In the genomic region with DNA sequence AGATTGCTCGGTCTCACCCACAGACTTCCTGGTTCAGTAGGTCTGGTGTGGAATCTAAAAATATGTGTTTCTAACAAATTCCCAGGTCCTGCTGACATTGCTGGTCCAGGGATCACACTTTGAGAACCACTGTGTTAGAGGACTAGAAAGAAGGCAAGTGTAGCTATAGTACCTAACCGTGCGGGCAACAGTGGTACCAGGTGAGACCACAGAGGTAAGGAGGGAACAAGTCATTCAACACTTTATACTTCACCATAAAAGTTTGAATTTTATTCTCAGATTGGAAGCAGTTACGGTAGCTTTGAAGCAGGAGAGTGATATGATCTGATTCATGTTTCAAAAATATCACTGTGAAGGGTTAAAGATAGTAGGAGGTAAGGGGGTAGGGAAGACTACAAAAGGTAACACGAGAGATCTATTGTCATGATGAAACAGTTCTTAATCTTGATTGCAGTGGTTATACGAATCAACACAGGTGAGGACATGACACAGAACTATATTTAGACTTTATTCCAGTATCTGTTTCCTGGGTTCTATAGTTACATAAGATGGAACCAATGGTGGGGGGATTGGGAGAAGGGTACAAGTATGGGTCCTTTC, we compare ENCODE assay signal across 22 cellular contexts.
DNase-seq lines count a peak whose midpoint lies in the region; ATAC-seq lines count a peak whose summit lies in the region.
"Had no signal": no experiment of that assay in that cellular context is flagged by ENCODE, and none has a peak within 500 bp of the region (broad histone marks: within the 10 kb centered on the region; RNA-seq: fewer than 3 reads in every experiment).

No MANE protein-coding gene starts in this region.

- peaks cover 56% of the 10 kb centered on the region for H3K4me1 Mint-ChIP-seq in activated CD4-positive, alpha-beta T cell treated with anti-CD3 and anti-CD28 coated beads for 36 hours
- peaks cover 44% of the 10 kb centered on the region for H3K4me1 Mint-ChIP-seq in activated naive CD8-positive, alpha-beta T cell treated with anti-CD3 and anti-CD28 coated beads for 36 hours
- H3K4me1 Mint-ChIP-seq in naive thymus-derived CD8-positive, alpha-beta T cell, result peaks cover 28 to 62% (median 57%) of the 10 kb centered on the region in 4 donors
- H3K4me1 Mint-ChIP-seq: mesothelial cell of epicardium had no signal

- POLR2A ChIA-PET in activated CD4-positive, alpha-beta T cell treated with anti-CD3 and anti-CD28 coated beads for 36 hours (lab: Charles Lee), result no interaction called here
- POLR2A ChIA-PET in naive thymus-derived CD8-positive, alpha-beta T cell (lab: Charles Lee), result interaction anchor here (0.6 to 1.8 kb wide), 5 partner anchors 21 to 74 kb away, joined by 3 to 7 read pairs (median 5); a partner anchor contains a TSS

- H3K27me3 Mint-ChIP-seq in activated CD4-positive, alpha-beta T cell treated with anti-CD3 and anti-CD28 coated beads for 36 hours, result no peaks in the 10 kb centered on the region
- H3K27me3 Mint-ChIP-seq in activated naive CD8-positive, alpha-beta T cell treated with anti-CD3 and anti-CD28 coated beads for 36 hours, result no peaks in the 10 kb centered on the region
- H3K27me3 Mint-ChIP-seq in naive thymus-derived CD8-positive, alpha-beta T cell, result no peaks in the 10 kb centered on the region

- CTCF ChIA-PET in activated CD4-positive, alpha-beta T cell treated with anti-CD3 and anti-CD28 coated beads for 36 hours (lab: Charles Lee), result interaction anchor here (0.7 to 0.8 kb wide), 3 partner anchors 13 to 66 kb away, joined by 3 read pairs; no protein-coding TSS in a partner anchor

- ATAC-seq in activated CD4-positive, alpha-beta T cell treated with anti-CD3 and anti-CD28 coated beads for 36 hours, result peak; percentile 59
- peak; percentile 8 for ATAC-seq in HG02973 (IDR thresholded peaks at IDR 0.05; ENCODE audit: unreplicated experiment)
- peak; percentile 68 for ATAC-seq in naive thymus-derived CD8-positive, alpha-beta T cell
- ATAC-seq: left cardiac atrium had no signal

- intact Hi-C loops in activated CD4-positive, alpha-beta T cell treated with anti-CD3 and anti-CD28 coated beads for 36 hours (cut with DNase I, micrococcal nuclease), result no loop called here

- H3K27ac Mint-ChIP-seq in activated CD4-positive, alpha-beta T cell treated with anti-CD3 and anti-CD28 coated beads for 36 hours, result peak overlapping the region; percentile 79
- peak overlapping the region; percentile 1 for H3K27ac Mint-ChIP-seq in activated naive CD8-positive, alpha-beta T cell treated with anti-CD3 and anti-CD28 coated beads for 36 hours
- H3K27ac Mint-ChIP-seq in naive thymus-derived CD8-positive, alpha-beta T cell, result peak overlapping the region; percentile 58 to 87 (median 80)
- H3K27ac Mint-ChIP-seq: mesothelial cell of epicardium had no signal

- peak overlapping the region; percentile 4 for H3K4me3 Mint-ChIP-seq in activated CD4-positive, alpha-beta T cell treated with anti-CD3 and anti-CD28 coated beads for 36 hours
- H3K4me3 Mint-ChIP-seq in activated naive CD8-positive, alpha-beta T cell treated with anti-CD3 and anti-CD28 coated beads for 36 hours, result no peak overlapping the region
- H3K4me3 Mint-ChIP-seq in naive thymus-derived CD8-positive, alpha-beta T cell, result peak overlapping the region; percentile 0 to 66 (median 42)
- H3K4me3 Mint-ChIP-seq: mesothelial cell of epicardium had no signal

- peaks cover 33% of the 10 kb centered on the region for H3K36me3 Mint-ChIP-seq in activated CD4-positive, alpha-beta T cell treated with anti-CD3 and anti-CD28 coated beads for 36 hours (ENCODE audit: low read depth)
- H3K36me3 Mint-ChIP-seq in activated naive CD8-positive, alpha-beta T cell treated with anti-CD3 and anti-CD28 coated beads for 36 hours, result peaks cover 48% of the 10 kb centered on the region
- peaks cover 13 to 48% (median 23%) of the 10 kb centered on the region in 3 donors for H3K36me3 Mint-ChIP-seq in naive thymus-derived CD8-positive, alpha-beta T cell

- peaks cover 6% of the 10 kb centered on the region for H3K9me3 Mint-ChIP-seq in activated CD4-positive, alpha-beta T cell treated with anti-CD3 and anti-CD28 coated beads for 36 hours (ENCODE audit: low read depth)
- H3K9me3 Mint-ChIP-seq in activated naive CD8-positive, alpha-beta T cell treated with anti-CD3 and anti-CD28 coated beads for 36 hours, result peaks cover 6% of the 10 kb centered on the region
- peaks cover 0 to 24% (median 2%) of the 10 kb centered on the region in 9 donors for H3K9me3 Mint-ChIP-seq in naive thymus-derived CD8-positive, alpha-beta T cell

- no peak for DNase-seq in activated CD4-positive, alpha-beta T cell treated with anti-CD3 and anti-CD28 coated beads for 36 hours
- DNase-seq in activated CD4-positive, alpha-beta T cell treated with anti-CD3 and anti-CD28 coated beads, Interleukin-2, amount 50 U/mL, for 48 hours, result no peak
- no peak for DNase-seq in activated naive CD8-positive, alpha-beta T cell treated with anti-CD3 and anti-CD28 coated beads for 36 hours
- DNase-seq in naive thymus-derived CD8-positive, alpha-beta T cell, result peak in 2 of 10 donors; percentile 10 to 21
- no peak for DNase-seq in activated effector memory CD4-positive, alpha-beta T cell treated with Interleukin-2 at 50 U/mL for 16 hours
- DNase-seq in globus pallidus (ENCODE audit: low spot score), result no peak
- DNase-seq in DMS153 treated with DMSO at 0.1 percent for 48 hours (lab: John Stamatoyannopoulos, UW; ENCODE audit: unreplicated experiment), result no peak
- DNase-seq: 8988T; activated CD8-positive, alpha-beta memory T cell treated with anti-CD3 and anti-CD28 coated beads for 24 hours; activated gamma-delta T cell; BE2C; colonic mucosa; GOT3; left cardiac atrium; MM.1S; NCI-H1930; NCI-H524; stimulated activated CD4-positive, alpha-beta T cell treated with anti-CD3 and anti-CD28 coated beads, Interleukin-12 subunit alpha, Interleukin-12 subunit beta, amount 100 ng/mL, for 4 hours; SW 1271; transverse colon had no signal

Comparison
In these comparisons a context has a peak if more than half of its experiments do, and no peak if none do; other contexts are left out.
1. ATAC-seq: peak in every context shown above with its lines; median percentile 68 in naive thymus-derived CD8-positive, alpha-beta T cell; 59 in activated CD4-positive, alpha-beta T cell treated with anti-CD3 and anti-CD28 coated beads for 36 hours; 8 in HG02973.
2. H3K27ac Mint-ChIP-seq: peak in every context shown above with its lines; median percentile 80 in naive thymus-derived CD8-positive, alpha-beta T cell; 79 in activated CD4-positive, alpha-beta T cell treated with anti-CD3 and anti-CD28 coated beads for 36 hours; 1 in activated naive CD8-positive, alpha-beta T cell treated with anti-CD3 and anti-CD28 coated beads for 36 hours.